9 cellular contexts compared by ENCODE assay signal in the genomic region with DNA sequence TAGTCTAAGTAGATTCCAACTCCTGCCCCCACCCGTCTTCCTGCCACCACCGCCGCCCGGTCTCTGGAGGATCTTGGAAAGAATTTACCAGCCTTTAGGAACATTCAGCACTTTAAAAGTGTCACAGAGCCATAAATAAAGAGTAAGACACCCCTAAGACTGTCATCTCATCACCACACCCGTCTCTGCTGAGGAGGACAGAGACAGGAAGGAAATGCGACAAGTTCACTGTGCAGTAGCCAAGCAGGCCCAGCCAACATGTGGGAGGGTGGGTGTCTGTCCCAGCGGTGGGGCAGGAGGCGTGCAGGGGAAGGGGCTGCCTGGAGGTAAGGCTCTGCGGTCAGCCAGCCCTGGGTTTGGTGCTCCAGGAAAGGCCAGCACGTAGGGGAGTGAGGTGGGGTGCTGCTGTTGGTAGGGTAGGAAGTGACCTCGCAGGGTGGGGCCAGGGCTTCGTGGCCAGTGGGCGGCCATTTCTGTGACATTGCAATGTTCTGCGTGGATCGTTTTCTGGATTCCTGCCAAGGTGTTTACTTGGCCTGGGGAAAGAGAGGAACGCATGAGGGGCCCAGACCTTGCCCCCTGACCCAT.
A peak's percentile ranks its signal among the peaks of the same experiment; 100 is the strongest.
DNase-seq lines count a peak whose midpoint lies in the region; ATAC-seq and TF ChIP-seq lines count a peak whose summit lies in the region.
"Had no signal": no experiment of that assay in that cellular context is flagged by ENCODE, and none has a peak within 500 bp of the region (broad histone marks: within the 10 kb centered on the region; RNA-seq: fewer than 3 reads in every experiment).

No MANE protein-coding gene starts in this region.

- H3K9me3 Mint-ChIP-seq in T-helper 1 cell treated with Interleukin-12 subunit alpha and Interleukin-12 subunit beta and Interleukin-4 antibody, amounts not matched to agents 30 μg/mL and 1 μg/mL, for 36 hours, result no peaks in the 10 kb centered on the region

- H3K9ac ChIP-seq in duodenal mucosa (ENCODE audit: low read depth in 1 of 2, low read length in 2 of 2), result no peak overlapping the region
- H3K9ac ChIP-seq in skeletal muscle tissue (ENCODE audit: low read depth in 1 of 3, low read length in 3 of 3), result peak overlapping the region in 1 of 3 donors; percentile 16

- peak overlapping the region; percentile 57 for H3K4me3 ChIP-seq in GM12864 (ENCODE audit: low read depth, low read length)
- H3K4me3 ChIP-seq in duodenal mucosa (ENCODE audit: low read depth in 1 of 2, low read length in 2 of 2), result peak overlapping the region in 1 of 2 donors; percentile 18
- peak overlapping the region in 2 of 3 donors; percentile 6 to 44 for H3K4me3 ChIP-seq in skeletal muscle tissue (ENCODE audit: low read length in 3 of 3)

- peaks cover 67% of the 10 kb centered on the region for H3K4me1 Mint-ChIP-seq in T-helper 1 cell treated with Interleukin-12 subunit alpha and Interleukin-12 subunit beta and Interleukin-4 antibody, amounts not matched to agents 30 μg/mL and 1 μg/mL, for 36 hours (ENCODE audit: low read depth)

- peak overlapping the region; percentile 79 for H3K4me3 Mint-ChIP-seq in T-helper 1 cell treated with Interleukin-12 subunit alpha and Interleukin-12 subunit beta and Interleukin-4 antibody, amounts not matched to agents 30 μg/mL and 1 μg/mL, for 36 hours

- H3K27me3 ChIP-seq in duodenal mucosa (ENCODE audit: control insufficient read depth in 1 of 2, insufficient read depth in 2 of 2, low read length in 2 of 2) (no peaks in the 10 kb centered on the region), skeletal muscle tissue (ENCODE audit: control insufficient read depth in 3 of 3, insufficient read depth in 3 of 3, low read length in 3 of 3) (no peaks in the 10 kb centered on the region)

- no peak for TF ChIP-seq CTCF in GM12864 (IDR thresholded peaks at IDR 0.05; ENCODE audit: low read depth, low read length, missing control alignments)

- peaks cover 8 to 13% of the 10 kb centered on the region in 2 donors for H3K4me1 ChIP-seq in duodenal mucosa (ENCODE audit: control insufficient read depth in 1 of 2, insufficient read depth in 2 of 2, low read length in 2 of 2)
- H3K4me1 ChIP-seq in skeletal muscle tissue (ENCODE audit: control insufficient read depth in 3 of 3, insufficient read depth in 3 of 3, low read length in 3 of 3), result peaks cover 31 to 55% (median 33%) of the 10 kb centered on the region in 3 donors

- no peaks in the 10 kb centered on the region for H3K36me3 Mint-ChIP-seq in T-helper 1 cell treated with Interleukin-12 subunit alpha and Interleukin-12 subunit beta and Interleukin-4 antibody, amounts not matched to agents 30 μg/mL and 1 μg/mL, for 36 hours (ENCODE audit: low read depth)

- H3K27ac ChIP-seq in duodenal mucosa (ENCODE audit: low read depth, low read length) (peak overlapping the region; percentile 8), skeletal muscle tissue (ENCODE audit: low read depth, low read length) (peak overlapping the region; percentile 87)

- DNase-seq in GM12864 (ENCODE audit: low read depth) (no peak), DMS114 treated with DMSO at 0.1 percent for 48 hours (lab: John Stamatoyannopoulos, UW; ENCODE audit: unreplicated experiment) (no peak), NCI-H2196 (lab: John Stamatoyannopoulos, UW; ENCODE audit: unreplicated experiment) (no peak), cortex of kidney (lab: John Stamatoyannopoulos, UW) (no peak)
- DNase-seq: OCI-M1 had no signal

- peak overlapping the region; percentile 94 for H3K27ac Mint-ChIP-seq in T-helper 1 cell treated with Interleukin-12 subunit alpha and Interleukin-12 subunit beta and Interleukin-4 antibody, amounts not matched to agents 30 μg/mL and 1 μg/mL, for 36 hours

- H3K36me3 ChIP-seq in duodenal mucosa (ENCODE audit: control insufficient read depth in 1 of 2, insufficient read depth in 2 of 2, low read length in 2 of 2) (no peaks in the 10 kb centered on the region), skeletal muscle tissue (ENCODE audit: control insufficient read depth in 3 of 3, insufficient read depth in 3 of 3, low read length in 3 of 3) (no peaks in the 10 kb centered on the region)

- H3K9me3 ChIP-seq in duodenal mucosa (ENCODE audit: control insufficient read depth in 1 of 2, low read length in 2 of 2) (no peaks in the 10 kb centered on the region), skeletal muscle tissue (ENCODE audit: control insufficient read depth in 3 of 3, low read length in 3 of 3) (no peaks in the 10 kb centered on the region)

- no peaks in the 10 kb centered on the region for H3K27me3 Mint-ChIP-seq in T-helper 1 cell treated with Interleukin-12 subunit alpha and Interleukin-12 subunit beta and Interleukin-4 antibody, amounts not matched to agents 30 μg/mL and 1 μg/mL, for 36 hours (ENCODE audit: low read depth)

- ATAC-seq in GM19395 (IDR thresholded peaks at IDR 0.05; ENCODE audit: unreplicated experiment), result no peak
